ENCODE assay signal across 8 cellular contexts in the genomic region with DNA sequence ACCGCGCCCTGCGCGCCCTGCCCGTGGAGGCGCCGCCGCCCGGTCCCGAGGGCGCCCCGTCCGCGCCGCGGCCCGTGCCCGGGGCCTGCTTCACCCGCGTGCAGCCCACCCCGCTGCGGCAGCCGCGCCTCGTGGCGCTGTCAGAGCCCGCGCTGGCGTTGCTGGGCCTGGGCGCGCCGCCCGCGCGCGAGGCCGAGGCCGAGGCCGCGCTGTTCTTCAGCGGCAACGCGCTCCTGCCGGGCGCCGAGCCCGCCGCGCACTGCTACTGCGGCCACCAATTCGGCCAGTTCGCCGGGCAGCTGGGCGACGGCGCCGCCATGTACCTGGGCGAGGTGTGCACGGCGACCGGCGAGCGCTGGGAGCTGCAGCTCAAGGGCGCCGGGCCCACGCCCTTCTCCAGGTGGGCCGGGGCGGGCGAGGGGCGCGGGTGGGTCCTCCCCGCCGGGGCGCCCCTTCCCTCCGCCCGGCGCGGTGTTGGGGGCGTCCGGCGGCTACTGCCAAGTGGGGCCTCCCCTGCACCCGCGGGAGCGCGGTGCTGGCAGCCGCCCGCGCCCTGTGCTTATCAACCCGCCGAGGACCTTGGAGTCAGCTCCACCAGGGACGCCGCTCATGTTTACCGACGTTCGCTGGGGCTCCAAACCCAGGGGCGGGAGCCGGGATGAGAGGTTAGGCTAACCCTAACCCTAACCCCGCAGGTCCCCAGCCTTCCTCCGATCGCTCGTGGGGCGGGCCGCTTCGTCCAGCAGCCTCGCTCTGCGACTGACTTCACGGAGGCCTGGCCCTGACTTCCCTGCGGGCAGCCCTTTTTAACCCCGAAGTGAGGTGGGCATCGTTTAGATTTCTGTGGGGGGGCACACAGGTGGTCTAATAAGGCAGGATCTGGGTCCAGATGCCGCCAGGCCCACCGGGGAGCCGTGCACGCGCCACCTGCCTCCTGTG. TPM values are rescaled to one million over a fixed set of nuclear protein-coding genes. Genes with fewer than 3 reads are reported as not detected.
DNase-seq lines count a peak whose midpoint lies in the region; ATAC-seq and TF ChIP-seq lines count a peak whose summit lies in the region.

No MANE protein-coding gene starts in this region.

- H3K9me2 ChIP-seq in neural cell (ENCODE audit: insufficient read depth, low read length): no peaks in the 10 kb centered on the region

- H3K4me3 ChIP-seq in SK-N-MC: peak overlapping the region; percentile 83
- H3K4me3 ChIP-seq in neural cell (ENCODE audit: low read length): peak overlapping the region; percentile 86

- H3K9ac ChIP-seq in SK-N-MC (ENCODE audit: insufficient read length) (peak overlapping the region; percentile 56), neural cell (ENCODE audit: low read length) (peak overlapping the region; percentile 81)

- no peak for TF ChIP-seq RAD21 in neural cell (conservative IDR thresholded peaks at IDR 0.05)

- no peaks in the 10 kb centered on the region for H3K27me3 ChIP-seq in neural cell (ENCODE audit: insufficient read depth, low read depth, low read length)

- peak overlapping the region; percentile 94 for H3K4me2 ChIP-seq in neural cell (ENCODE audit: low read length)

- no peaks in the 10 kb centered on the region for H3F3A ChIP-seq in neural cell (ENCODE audit: insufficient read depth, low read length, poor library complexity, severe bottlenecking)

- H3K36me3 ChIP-seq in SK-N-MC (ENCODE audit: insufficient read depth, low read length): peaks cover 23% of the 10 kb centered on the region
- H3K36me3 ChIP-seq in neural cell (ENCODE audit: insufficient read depth, low read length): peaks cover 11% of the 10 kb centered on the region

- DNase-seq in NCI-H748 (lab: John Stamatoyannopoulos, UW; ENCODE audit: unreplicated experiment) (peak; percentile 63), NCI-H748 treated with DMSO at 0.1 percent for 48 hours (lab: John Stamatoyannopoulos, UW) (no peak), SK-N-MC (ENCODE audit: low read depth, low spot score) (no peak), H4 (ENCODE audit: low spot score) (no peak), Ammon's horn (ENCODE audit: low spot score) (no peak)

- H3K9me3 ChIP-seq in SK-N-MC (ENCODE audit: low read depth, low read length): peaks cover 6% of the 10 kb centered on the region; the same call in 1 of the 2 replicates
- no peaks in the 10 kb centered on the region for H3K9me3 ChIP-seq in neural cell (ENCODE audit: low read length)

- H2AFZ ChIP-seq in neural cell (ENCODE audit: low read depth, low read length): no peak overlapping the region

- no peak for TF ChIP-seq CTCF in neural cell (IDR thresholded peaks at IDR 0.05; ENCODE audit: poor library complexity, severe bottlenecking)

- H3K79me2 ChIP-seq in neural cell (replicated peaks; ENCODE audit: insufficient read depth, low read length): peaks cover 20% of the 10 kb centered on the region

- H3K27ac ChIP-seq in SK-N-MC (no peak overlapping the region), neural cell (ENCODE audit: low read length) (no peak overlapping the region)

- H4K20me1 ChIP-seq in neural cell (ENCODE audit: insufficient read depth): peaks cover 3% of the 10 kb centered on the region

- no peak for TF ChIP-seq EP300 in neural cell (conservative IDR thresholded peaks at IDR 0.05; ENCODE audit: poor library complexity, severe bottlenecking)

- ATAC-seq in HG02884 (IDR thresholded peaks at IDR 0.05; ENCODE audit: unreplicated experiment) (peak; percentile 20), esophagus mucosa (peak; percentile 35)

TF ChIP-seq in neural cell, 6 proteins besides CTCF, POLR2A, EP300 and RAD21:
- TF ChIP-seq MXI1 (conservative IDR thresholded peaks at IDR 0.05; ENCODE audit: poor library complexity, severe bottlenecking): peak; percentile 77
- TF ChIP-seq SMC3 (conservative IDR thresholded peaks at IDR 0.05; ENCODE audit: poor library complexity): no peak

RNA-seq across cellular contexts. Expression of a gene that starts 0.6 kb away (rescaled TPM):
- 13.3 TPM for total RNA-seq in esophagus mucosa
- 42.0 and 54.2 TPM in 2 replicates for polyA plus RNA-seq in neural cell
- polyA minus RNA-seq in neural cell: 8.5 and 9.7 TPM in 2 replicates
- total RNA-seq in H4 (2014; rRNA removed; shearing (Covaris generic)): 13.4 and 19.6 TPM in 2 replicates

RNA-seq across cellular contexts. Expression of a gene that starts 15.7 kb away (rescaled TPM):
- 32.6 TPM for total RNA-seq in esophagus mucosa
- polyA plus RNA-seq in neural cell: 31.8 and 37.9 TPM in 2 replicates
- 11.7 and 12.4 TPM in 2 replicates for polyA minus RNA-seq in neural cell
- 13.7 and 17.2 TPM in 2 replicates for total RNA-seq in H4 (2014; rRNA removed; shearing (Covaris generic))

RNA-seq across cellular contexts. Expression of a gene that starts 30.9 kb away (rescaled TPM):
- total RNA-seq in esophagus mucosa: 0.92 TPM
- 3.4 and 6.4 TPM in 2 replicates for polyA plus RNA-seq in neural cell
- polyA minus RNA-seq in neural cell: 3.4 and 3.5 TPM in 2 replicates
- total RNA-seq in H4 (2014; rRNA removed; shearing (Covaris generic)): 4.2 and 4.4 TPM in 2 replicates

RNA-seq across cellular contexts. Expression of a gene that starts 43.4 kb away (rescaled TPM):
- total RNA-seq in esophagus mucosa: 14.8 TPM
- 74.5 and 89.1 TPM in 2 replicates for polyA plus RNA-seq in neural cell
- 58.4 and 60.8 TPM in 2 replicates for polyA minus RNA-seq in neural cell
- total RNA-seq in H4 (2014; rRNA removed; shearing (Covaris generic)): 4.9 and 5.0 TPM in 2 replicates

RNA-seq across cellular contexts. Expression of a gene that starts 49.6 kb away (rescaled TPM):
- total RNA-seq in esophagus mucosa: 17.7 TPM
- 39.1 and 40.5 TPM in 2 replicates for polyA plus RNA-seq in neural cell
- 28.7 and 29.2 TPM in 2 replicates for polyA minus RNA-seq in neural cell
- 5.1 and 5.9 TPM in 2 replicates for total RNA-seq in H4 (2014; rRNA removed; shearing (Covaris generic))
